Comparison of ENCODE assay signal across 8 cellular contexts in the genomic region with DNA sequence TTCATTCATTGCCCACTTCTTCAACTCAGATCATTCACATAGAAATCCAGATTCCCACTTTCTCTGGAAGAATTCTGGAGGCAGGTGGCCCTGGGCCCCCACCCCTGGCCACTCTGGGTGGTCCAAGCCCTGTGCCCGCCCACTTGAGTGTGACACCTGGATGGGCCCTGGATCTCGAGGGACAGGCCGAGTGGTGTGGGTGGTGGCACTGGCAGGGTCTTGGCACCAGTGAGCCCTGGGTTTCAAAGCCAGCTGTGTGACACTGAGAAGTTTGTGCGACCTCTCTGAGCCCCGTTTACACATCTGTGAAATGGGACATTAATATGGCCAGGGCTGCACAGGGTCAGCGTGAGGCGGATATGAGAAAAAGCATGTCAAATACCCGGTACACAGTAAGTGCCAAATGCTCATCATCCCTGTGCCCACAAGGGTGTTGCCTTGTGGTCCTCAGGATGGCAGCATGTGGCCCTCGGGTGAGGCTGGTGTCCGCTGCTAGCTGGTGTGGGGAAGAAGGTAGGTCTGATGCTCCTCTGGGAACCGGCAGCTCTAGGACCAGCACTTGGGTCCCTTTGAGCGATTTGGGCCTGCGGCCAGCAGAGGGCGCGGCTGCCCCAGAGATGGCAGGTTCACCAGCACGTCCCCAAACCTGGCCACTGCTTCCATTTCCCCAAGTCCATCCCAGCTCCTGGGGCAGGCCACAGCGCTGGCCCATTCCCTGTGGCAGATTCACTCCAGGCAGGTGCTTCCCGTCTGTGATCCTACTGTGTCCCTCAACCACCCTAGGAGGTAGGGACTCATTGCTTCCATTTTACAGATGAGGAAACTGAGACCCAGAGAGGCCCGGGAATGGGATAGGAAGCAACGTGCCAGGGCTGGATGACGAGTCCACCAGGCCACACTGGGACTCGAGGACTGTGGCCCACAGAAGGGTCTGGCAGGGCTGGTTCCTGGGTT. TPM values are rescaled to one million over a fixed set of nuclear protein-coding genes. Genes with fewer than 3 reads are reported as not detected.
DNase-seq lines count a peak whose midpoint lies in the region; ATAC-seq and TF ChIP-seq lines count a peak whose summit lies in the region.

No MANE protein-coding gene starts in this region.

- H3K36me3 Mint-ChIP-seq in GM23338 (ENCODE audit: low read depth), result no peaks in the 10 kb centered on the region

- H3K36me3 ChIP-seq in GM23338 (ENCODE audit: insufficient read depth), result no peaks in the 10 kb centered on the region
- H3K36me3 ChIP-seq in left lung, result peaks cover 0 to 42% of the 10 kb centered on the region in 2 donors

- no peaks in the 10 kb centered on the region for H3K9me3 ChIP-seq in left lung

- no peak overlapping the region for H3K4me2 ChIP-seq in GM23338

- H3K4me3 ChIP-seq in GM23338, result no peak overlapping the region
- no peak overlapping the region for H3K4me3 ChIP-seq in left lung

- TF ChIP-seq CTCF in GM23338 (conservative IDR thresholded peaks at IDR 0.05; ENCODE audit: low read depth in 2 of 2) (peak; percentile 79 to 97), left lung (IDR thresholded peaks at IDR 0.05) (peak; percentile 81 to 85)

- no peaks in the 10 kb centered on the region for H3K27me3 ChIP-seq in GM23338 (ENCODE audit: insufficient read depth)
- no peaks in the 10 kb centered on the region for H3K27me3 ChIP-seq in left lung

- DNase-seq in CD1c-positive myeloid dendritic cell (ENCODE audit: extremely low spot score) (peak; percentile 82), GM23338 (ENCODE audit: low spot score) (peak; percentile 91), NCI-H345 treated with DMSO at 0.1 percent for 48 hours (lab: John Stamatoyannopoulos, UW; ENCODE audit: unreplicated experiment) (peak; percentile 41), cerebellum (ENCODE audit: low spot score) (peak; percentile 84), left lung (peak; percentile 84 to 95)
- peak; percentile 49 to 66 for DNase-seq in activated CD4-positive, alpha-beta T cell treated with anti-CD3 and anti-CD28 coated beads for 4 hours
- peak; percentile 76 for DNase-seq in stimulated activated CD4-positive, alpha-beta T cell treated with anti-CD3 and anti-CD28 coated beads, Interleukin-4, amount 100 ng/mL, for 24 hours

- H4K20me1 ChIP-seq in GM23338 (replicated peaks; ENCODE audit: insufficient read depth), result no peaks in the 10 kb centered on the region

- no peak overlapping the region for H3K4me3 Mint-ChIP-seq in GM23338

- H3F3A ChIP-seq in GM23338 (replicated peaks; ENCODE audit: low read depth), result no peaks in the 10 kb centered on the region

- no peak overlapping the region for H3K27ac Mint-ChIP-seq in GM23338

- H3K4me1 ChIP-seq in GM23338 (ENCODE audit: insufficient read depth), result no peaks in the 10 kb centered on the region
- peaks cover 20 to 36% of the 10 kb centered on the region in 2 donors for H3K4me1 ChIP-seq in left lung

- H3K9me3 Mint-ChIP-seq in GM23338, result no peaks in the 10 kb centered on the region; the same call in 2 of the 3 replicates

- peaks cover 9% of the 10 kb centered on the region for H3K4me1 Mint-ChIP-seq in GM23338

- no peaks in the 10 kb centered on the region for H3K9me2 ChIP-seq in GM23338 (ENCODE audit: insufficient read depth)

- no peaks in the 10 kb centered on the region for H3K79me2 ChIP-seq in GM23338 (replicated peaks; ENCODE audit: insufficient read depth)

- ATAC-seq in GM23338 (peak; percentile 84), left lung (peak; percentile 14), GM21526 (IDR thresholded peaks at IDR 0.05; ENCODE audit: low FRiP score, unreplicated experiment) (no peak)

- intact Hi-C loops in left lung (cut with DNase I), result no loop called here

- H3K27me3 Mint-ChIP-seq in GM23338 (ENCODE audit: insufficient read depth, low read depth, poor library complexity), result no peaks in the 10 kb centered on the region

- no peak overlapping the region for H2AFZ ChIP-seq in GM23338

- H3K27ac ChIP-seq in GM23338 (ENCODE audit: low read depth) (no peak overlapping the region), left lung (no peak overlapping the region)

TF ChIP-seq in GM23338, 12 proteins besides CTCF, POLR2A, EP300 and RAD21 (continues in another document):
- no peak for TF ChIP-seq STAT1 (IDR thresholded peaks at IDR 0.05; ENCODE audit: unreplicated experiment)
- TF ChIP-seq EZH2phosphoT487 (IDR thresholded peaks at IDR 0.05; ENCODE audit: unreplicated experiment), result no peak
- TF ChIP-seq, protein P1, sequence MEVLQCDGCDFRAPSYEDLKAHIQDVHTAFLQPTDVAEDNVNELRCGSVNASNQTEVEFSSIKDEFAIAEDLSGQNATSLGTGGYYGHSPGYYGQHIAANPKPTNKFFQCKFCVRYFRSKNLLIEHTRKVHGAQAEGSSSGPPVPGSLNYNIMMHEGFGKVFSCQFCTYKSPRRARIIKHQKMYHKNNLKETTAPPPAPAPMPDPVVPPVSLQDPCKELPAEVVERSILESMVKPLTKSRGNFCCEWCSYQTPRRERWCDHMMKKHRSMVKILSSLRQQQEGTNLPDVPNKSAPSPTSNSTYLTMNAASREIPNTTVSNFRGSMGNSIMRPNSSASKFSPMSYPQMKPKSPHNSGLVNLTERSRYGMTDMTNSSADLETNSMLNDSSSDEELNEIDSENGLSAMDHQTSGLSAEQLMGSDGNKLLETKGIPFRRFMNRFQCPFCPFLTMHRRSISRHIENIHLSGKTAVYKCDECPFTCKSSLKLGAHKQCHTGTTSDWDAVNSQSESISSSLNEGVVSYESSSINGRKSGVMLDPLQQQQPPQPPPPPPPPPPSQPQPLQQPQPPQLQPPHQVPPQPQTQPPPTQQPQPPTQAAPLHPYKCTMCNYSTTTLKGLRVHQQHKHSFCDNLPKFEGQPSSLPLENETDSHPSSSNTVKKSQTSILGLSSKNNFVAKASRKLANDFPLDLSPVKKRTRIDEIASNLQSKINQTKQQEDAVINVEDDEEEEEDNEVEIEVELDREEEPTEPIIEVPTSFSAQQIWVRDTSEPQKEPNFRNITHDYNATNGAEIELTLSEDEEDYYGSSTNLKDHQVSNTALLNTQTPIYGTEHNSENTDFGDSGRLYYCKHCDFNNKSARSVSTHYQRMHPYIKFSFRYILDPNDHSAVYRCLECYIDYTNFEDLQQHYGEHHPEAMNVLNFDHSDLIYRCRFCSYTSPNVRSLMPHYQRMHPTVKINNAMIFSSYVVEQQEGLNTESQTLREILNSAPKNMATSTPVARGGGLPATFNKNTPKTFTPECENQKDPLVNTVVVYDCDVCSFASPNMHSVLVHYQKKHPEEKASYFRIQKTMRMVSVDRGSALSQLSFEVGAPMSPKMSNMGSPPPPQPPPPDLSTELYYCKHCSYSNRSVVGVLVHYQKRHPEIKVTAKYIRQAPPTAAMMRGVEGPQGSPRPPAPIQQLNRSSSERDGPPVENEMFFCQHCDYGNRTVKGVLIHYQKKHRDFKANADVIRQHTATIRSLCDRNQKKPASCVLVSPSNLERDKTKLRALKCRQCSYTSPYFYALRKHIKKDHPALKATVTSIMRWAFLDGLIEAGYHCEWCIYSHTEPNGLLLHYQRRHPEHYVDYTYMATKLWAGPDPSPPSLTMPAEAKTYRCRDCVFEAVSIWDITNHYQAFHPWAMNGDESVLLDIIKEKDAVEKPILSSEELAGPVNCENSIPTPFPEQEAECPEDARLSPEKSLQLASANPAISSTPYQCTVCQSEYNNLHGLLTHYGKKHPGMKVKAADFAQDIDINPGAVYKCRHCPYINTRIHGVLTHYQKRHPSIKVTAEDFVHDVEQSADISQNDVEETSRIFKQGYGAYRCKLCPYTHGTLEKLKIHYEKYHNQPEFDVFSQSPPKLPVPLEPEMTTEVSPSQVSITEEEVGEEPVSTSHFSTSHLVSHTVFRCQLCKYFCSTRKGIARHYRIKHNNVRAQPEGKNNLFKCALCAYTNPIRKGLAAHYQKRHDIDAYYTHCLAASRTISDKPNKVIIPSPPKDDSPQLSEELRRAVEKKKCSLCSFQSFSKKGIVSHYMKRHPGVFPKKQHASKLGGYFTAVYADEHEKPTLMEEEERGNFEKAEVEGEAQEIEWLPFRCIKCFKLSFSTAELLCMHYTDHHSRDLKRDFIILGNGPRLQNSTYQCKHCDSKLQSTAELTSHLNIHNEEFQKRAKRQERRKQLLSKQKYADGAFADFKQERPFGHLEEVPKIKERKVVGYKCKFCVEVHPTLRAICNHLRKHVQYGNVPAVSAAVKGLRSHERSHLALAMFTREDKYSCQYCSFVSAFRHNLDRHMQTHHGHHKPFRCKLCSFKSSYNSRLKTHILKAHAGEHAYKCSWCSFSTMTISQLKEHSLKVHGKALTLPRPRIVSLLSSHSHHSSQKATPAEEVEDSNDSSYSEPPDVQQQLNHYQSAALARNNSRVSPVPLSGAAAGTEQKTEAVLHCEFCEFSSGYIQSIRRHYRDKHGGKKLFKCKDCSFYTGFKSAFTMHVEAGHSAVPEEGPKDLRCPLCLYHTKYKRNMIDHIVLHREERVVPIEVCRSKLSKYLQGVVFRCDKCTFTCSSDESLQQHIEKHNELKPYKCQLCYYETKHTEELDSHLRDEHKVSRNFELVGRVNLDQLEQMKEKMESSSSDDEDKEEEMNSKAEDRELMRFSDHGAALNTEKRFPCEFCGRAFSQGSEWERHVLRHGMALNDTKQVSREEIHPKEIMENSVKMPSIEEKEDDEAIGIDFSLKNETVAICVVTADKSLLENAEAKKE (CRISPR knock-in tag; IDR thresholded peaks at IDR 0.05), result no peak

RNA-seq across cellular contexts. Expression of a gene that starts 3.6 kb away (rescaled TPM):
- 0.89 and 1.6 TPM in 2 replicates for total RNA-seq in GM23338 (2014; rRNA removed; shearing (Covaris generic))
- 0.32 and 0.94 TPM in 2 replicates for polyA plus RNA-seq in GM23338 (2016; fragmentation: Nextera tagmentation; extraction: Ambion mirVana)
- total RNA-seq in cerebellum, result not detected
- total RNA-seq in left lung, result 10 to 100 TPM in 1 of 2 donors, 1 to 10 TPM in 1; 9.4 to 18.0 TPM

RNA-seq across cellular contexts. Expression of a gene that starts 11.4 kb away (rescaled TPM):
- 1.4 and 1.6 TPM in 2 replicates for total RNA-seq in GM23338 (2014; rRNA removed; shearing (Covaris generic))
- 4.5 and 5.1 TPM in 2 replicates for polyA plus RNA-seq in GM23338 (2016; fragmentation: Nextera tagmentation; extraction: Ambion mirVana)
- 15.4 TPM for total RNA-seq in cerebellum
- under 1 TPM; 0.17 to 0.39 TPM for total RNA-seq in left lung

RNA-seq across cellular contexts. Expression of a gene that starts 57.7 kb away (rescaled TPM):
- total RNA-seq in GM23338 (2014; rRNA removed; shearing (Covaris generic)), result 6.5 and 7.2 TPM in 2 replicates
- 2.3 and 3.2 TPM in 2 replicates for polyA plus RNA-seq in GM23338 (2016; fragmentation: Nextera tagmentation; extraction: Ambion mirVana)
- total RNA-seq in cerebellum (8.7 TPM), left lung (1 to 10 TPM; 6.4 to 6.6 TPM)

Comparison
In these comparisons a context has a peak if more than half of its experiments do, and no peak if none do; other contexts are left out.
1. DNase-seq: peak in every context shown above with its lines; median percentile 91 in GM23338; 90 in left lung; 84 in cerebellum; 82 in CD1c-positive myeloid dendritic cell; 76 in stimulated activated CD4-positive, alpha-beta T cell treated with anti-CD3 and anti-CD28 coated beads, Interleukin-4, amount 100 ng/mL, for 24 hours; 58 in activated CD4-positive, alpha-beta T cell treated with anti-CD3 and anti-CD28 coated beads for 4 hours; 41 in NCI-H345 treated with DMSO at 0.1 percent for 48 hours.